Comparison of ENCODE assay signal across 3 cellular contexts in genomic region chr17:31541559-31541958, GRCh38.
TF ChIP-seq lines count a peak whose summit lies in the region.

No MANE protein-coding gene starts in this region.

TF ChIP-seq in GM23338, 12 proteins besides CTCF, POLR2A, EP300 and RAD21 (continued from another document and continues in another):
- TF ChIP-seq REST (IDR thresholded peaks at IDR 0.05; ENCODE audit: unreplicated experiment) (no peak), EZH2phosphoT487 (IDR thresholded peaks at IDR 0.05; ENCODE audit: unreplicated experiment) (no peak), ETS1 (IDR thresholded peaks at IDR 0.05) (no peak), CREB1 (CRISPR knock-in tag; IDR thresholded peaks at IDR 0.05; ENCODE audit: low read depth) (no peak), JUNB (IDR thresholded peaks at IDR 0.05; ENCODE audit: unreplicated experiment) (no peak), STAT1 (IDR thresholded peaks at IDR 0.05; ENCODE audit: unreplicated experiment) (no peak)

TF ChIP-seq in SK-N-SH, 30 proteins besides CTCF, POLR2A, EP300 and RAD21:
- TF ChIP-seq ZBTB33 (IDR thresholded peaks at IDR 0.05; ENCODE audit: borderline replicate concordance, low read depth) (no peak), TAF1 (IDR thresholded peaks at IDR 0.05; ENCODE audit: borderline replicate concordance, low read depth, low read length) (no peak), RFX5 (IDR thresholded peaks at IDR 0.05; ENCODE audit: low read length) (no peak), GABPA (IDR thresholded peaks at IDR 0.05; ENCODE audit: low read depth) (no peak), YY1 (IDR thresholded peaks at IDR 0.05; ENCODE audit: low read depth) (no peak), IRF3 (IDR thresholded peaks at IDR 0.05; ENCODE audit: low read depth, low read length) (no peak), NFIC (IDR thresholded peaks at IDR 0.05; ENCODE audit: borderline replicate concordance) (no peak), GATA2 (CRISPR knock-in tag; IDR thresholded peaks at IDR 0.05) (no peak), FOXJ3 (CRISPR knock-in tag; IDR thresholded peaks at IDR 0.05) (no peak), EZH2phosphoT487 (IDR thresholded peaks at IDR 0.05; ENCODE audit: borderline replicate concordance, low read depth) (no peak), JUND (IDR thresholded peaks at IDR 0.05) (no peak), USF1 (IDR thresholded peaks at IDR 0.05; ENCODE audit: borderline replicate concordance, low read depth) (no peak), PBX3 (IDR thresholded peaks at IDR 0.05) (no peak), TCF12 (IDR thresholded peaks at IDR 0.05) (no peak), TEAD4 (IDR thresholded peaks at IDR 0.05; ENCODE audit: borderline replicate concordance, insufficient read depth) (no peak), MEF2A (IDR thresholded peaks at IDR 0.05; ENCODE audit: borderline replicate concordance, low read depth) (no peak), ELF1 (IDR thresholded peaks at IDR 0.05) (no peak), CHD2 (IDR thresholded peaks at IDR 0.05; ENCODE audit: low read length, partially characterized antibody) (no peak), RCOR1 (IDR thresholded peaks at IDR 0.05; ENCODE audit: low read length) (no peak)
TF ChIP-seq in SK-N-SH: peak in this region for 0.

TF ChIP-seq in HepG2, 621 proteins besides CTCF, POLR2A, EP300 and RAD21 (continued from another document):
- TF ChIP-seq HNF1B (CRISPR knock-in tag; IDR thresholded peaks at IDR 0.05) (0 out of 2 replicates have a peak, but pooled peaks have one; percentile 54), BCL6 (CRISPR knock-in tag; IDR thresholded peaks at IDR 0.05) (0 out of 2 replicates have a peak, but pooled peaks have one; percentile 50), CEBPB (IDR thresholded peaks at IDR 0.05; ENCODE audit: borderline replicate concordance, low read depth, low read length) (peak; percentile 39; the same call in 1 of the 2 replicates), RAD51 (IDR thresholded peaks at IDR 0.05; ENCODE audit: borderline replicate concordance) (no peak), TFE3 (CRISPR knock-in tag; IDR thresholded peaks at IDR 0.05) (no peak), GATAD2A (CRISPR knock-in tag; IDR thresholded peaks at IDR 0.05) (0 out of 2 replicates have a peak, but pooled peaks have one; percentile 18), ZFP91 (CRISPR knock-in tag; IDR thresholded peaks at IDR 0.05; ENCODE audit: borderline replicate concordance) (0 out of 2 replicates have a peak, but pooled peaks have one; percentile 32), ZNF576 (CRISPR knock-in tag; IDR thresholded peaks at IDR 0.05) (no peak), ZNF329 (CRISPR knock-in tag; IDR thresholded peaks at IDR 0.05; ENCODE audit: low read depth) (no peak), SMC3 (IDR thresholded peaks at IDR 0.05; ENCODE audit: low read length) (0 out of 2 replicates have a peak, but pooled peaks have one; percentile 1), ZNF800 (CRISPR knock-in tag; IDR thresholded peaks at IDR 0.05) (no peak), ZMYM4 (CRISPR knock-in tag; IDR thresholded peaks at IDR 0.05) (no peak), RXRA (CRISPR knock-in tag; IDR thresholded peaks at IDR 0.05) (0 out of 2 replicates have a peak, but pooled peaks have one; percentile 21), HMGXB4 (CRISPR knock-in tag; IDR thresholded peaks at IDR 0.05; ENCODE audit: borderline replicate concordance in 1 of 2, low read depth in 1 of 2) (0 out of 4 replicates have a peak, but pooled peaks of 1 of the 2 experiments have one; percentile 40), STAG1 (CRISPR knock-in tag; IDR thresholded peaks at IDR 0.05) (peak; percentile 53), ZFP41 (CRISPR knock-in tag; IDR thresholded peaks at IDR 0.05; ENCODE audit: borderline replicate concordance) (no peak), ZNF687 (CRISPR knock-in tag; IDR thresholded peaks at IDR 0.05) (peak; percentile 48; the same call in 1 of the 2 replicates)
